ENCODE assay signal across 8 cellular contexts in the genomic region with DNA sequence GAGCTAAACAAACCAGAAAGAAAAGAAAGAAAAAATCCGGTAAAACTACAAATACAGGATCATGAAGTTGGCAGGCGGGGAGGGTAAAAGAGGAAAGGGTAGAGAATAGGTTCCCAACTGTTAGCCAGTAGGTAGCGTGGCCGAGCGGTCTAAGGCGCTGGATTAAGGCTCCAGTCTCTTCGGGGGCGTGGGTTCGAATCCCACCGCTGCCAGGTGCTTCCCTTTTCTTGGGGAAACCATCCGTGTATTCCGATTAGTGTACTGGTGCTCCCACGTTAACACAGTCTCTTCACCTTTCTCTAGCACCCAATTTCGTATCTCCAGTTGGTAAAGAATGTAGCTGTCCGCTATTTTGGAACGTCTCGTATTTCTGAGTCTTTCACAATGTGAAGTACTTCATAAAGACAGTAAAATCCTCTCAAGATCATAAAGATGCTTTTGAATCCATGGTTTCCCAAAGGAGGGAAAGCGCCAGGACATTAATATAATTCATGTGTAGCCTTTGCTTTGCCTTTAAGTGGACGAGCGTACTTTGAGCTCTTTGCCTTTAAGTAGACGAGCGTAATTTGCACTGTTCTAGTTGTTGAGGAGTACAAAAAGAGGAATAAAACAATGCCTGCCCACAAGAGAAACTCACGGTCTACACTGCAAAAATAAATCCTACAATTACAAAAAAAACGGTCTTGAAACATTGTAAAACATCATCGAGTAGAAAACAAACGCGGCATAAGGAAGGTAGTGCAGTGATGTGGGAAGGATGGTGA. TPM values are rescaled to one million over a fixed set of nuclear protein-coding genes. Genes with fewer than 3 reads are reported as not detected.
DNase-seq lines count a peak whose midpoint lies in the region; ATAC-seq and TF ChIP-seq lines count a peak whose summit lies in the region.

No MANE protein-coding gene starts in this region.

- no peak for TF ChIP-seq CTCF in esophagus muscularis mucosa (IDR thresholded peaks at IDR 0.05)

- TF ChIP-seq POLR2A in esophagus muscularis mucosa (IDR thresholded peaks at IDR 0.05; ENCODE audit: low read depth) = no peak

- no peak overlapping the region for H3K27ac ChIP-seq in HUES6 (ENCODE audit: low read depth, low read length)
- H3K27ac ChIP-seq in esophagus muscularis mucosa (replicated peaks in 1 of 4) = peak overlapping the region; percentile 75 to 83 (median 82)

- H3K36me3 ChIP-seq in HUES6 (ENCODE audit: control insufficient read depth, insufficient read depth, low read length) (no peaks in the 10 kb centered on the region), esophagus muscularis mucosa (no peaks in the 10 kb centered on the region), mucosa of stomach (ENCODE audit: control insufficient read depth, insufficient read depth, low read length) (no peaks in the 10 kb centered on the region)

- peak overlapping the region; percentile 91 for H3K4me3 ChIP-seq in HUES6 (ENCODE audit: low read depth, low read length)
- H3K4me3 ChIP-seq in esophagus muscularis mucosa = peak overlapping the region; percentile 77 to 88 (median 80)
- peak overlapping the region; percentile 43 for H3K4me3 ChIP-seq in mucosa of stomach (ENCODE audit: low read length)

- no peaks in the 10 kb centered on the region for H3K9me3 ChIP-seq in HUES6 (ENCODE audit: control insufficient read depth, insufficient read depth, low read depth, low read length)
- H3K9me3 ChIP-seq in esophagus muscularis mucosa = no peaks in the 10 kb centered on the region
- H3K9me3 ChIP-seq in mucosa of stomach (ENCODE audit: control insufficient read depth, low read length) = no peaks in the 10 kb centered on the region

- peaks cover 16% of the 10 kb centered on the region; the same call in 1 of the 2 replicates for H3K4me1 ChIP-seq in HUES6 (ENCODE audit: control insufficient read depth, insufficient read depth, low read length)
- H3K4me1 ChIP-seq in esophagus muscularis mucosa = peaks cover 4 to 45% (median 31%) of the 10 kb centered on the region in 4 donors
- peaks cover 13% of the 10 kb centered on the region for H3K4me1 ChIP-seq in mucosa of stomach (ENCODE audit: control insufficient read depth, insufficient read depth, low read length)

- 8% methylated on average over 27 of the region's 27 CpGs for WGBS in esophagus muscularis mucosa

- H3K27me3 ChIP-seq in HUES6 (ENCODE audit: control insufficient read depth, insufficient read depth, low read length) (no peaks in the 10 kb centered on the region), esophagus muscularis mucosa (no peaks in the 10 kb centered on the region), mucosa of stomach (ENCODE audit: control insufficient read depth, insufficient read depth, low read length) (no peaks in the 10 kb centered on the region)

- DNase-seq in DMS 273 treated with DMSO at 0.1 percent for 48 hours (lab: John Stamatoyannopoulos, UW) = peak; percentile 84
- DNase-seq in OCI-M1 (lab: John Stamatoyannopoulos, UW) = peak; percentile 92
- peak; percentile 77 for DNase-seq in activated T-cell treated with anti-CD3 and anti-CD28 coated beads, Interleukin-2, amount 50 U/mL, for 1 hour
- no peak for DNase-seq in esophagus muscularis mucosa (ENCODE audit: extremely low spot score)
- peak; percentile 52 to 58 for DNase-seq in stimulated activated CD8-positive, alpha-beta memory T cell treated with anti-CD3 and anti-CD28 coated beads, Interleukin-4, amount 100 ng/mL, for 4 hours (ENCODE audit: low read depth in 2 of 2, low spot score in 1 of 2)

- no peak for ATAC-seq in HG03469 (IDR thresholded peaks at IDR 0.05; ENCODE audit: unreplicated experiment)

- TF ChIP-seq EP300 in esophagus muscularis mucosa (IDR thresholded peaks at IDR 0.05) = no peak

- H3K9ac ChIP-seq in HUES6 (ENCODE audit: low read length) = peak overlapping the region; percentile 69
- peak overlapping the region; percentile 19 for H3K9ac ChIP-seq in mucosa of stomach (ENCODE audit: low read length)

- intact Hi-C loops in esophagus muscularis mucosa (cut with DNase I) = loop anchor here (5.0 kb wide), 1 partner anchor 283 kb away; no protein-coding TSS in a partner anchor

RNA-seq across cellular contexts. Expression of a gene that starts 19.0 kb away (rescaled TPM):
- not detected for total RNA-seq in esophagus muscularis mucosa

RNA-seq across cellular contexts. Expression of a gene that starts 22.4 kb away (rescaled TPM):
- total RNA-seq in esophagus muscularis mucosa = not detected

RNA-seq across cellular contexts. Expression of a gene that starts 31.3 kb away (rescaled TPM):
- total RNA-seq in esophagus muscularis mucosa = not detected

RNA-seq across cellular contexts. Expression of a gene that starts 49.3 kb away (rescaled TPM):
- not detected for total RNA-seq in esophagus muscularis mucosa
